ENCODE assay signal across 12 cellular contexts in the genomic region with DNA sequence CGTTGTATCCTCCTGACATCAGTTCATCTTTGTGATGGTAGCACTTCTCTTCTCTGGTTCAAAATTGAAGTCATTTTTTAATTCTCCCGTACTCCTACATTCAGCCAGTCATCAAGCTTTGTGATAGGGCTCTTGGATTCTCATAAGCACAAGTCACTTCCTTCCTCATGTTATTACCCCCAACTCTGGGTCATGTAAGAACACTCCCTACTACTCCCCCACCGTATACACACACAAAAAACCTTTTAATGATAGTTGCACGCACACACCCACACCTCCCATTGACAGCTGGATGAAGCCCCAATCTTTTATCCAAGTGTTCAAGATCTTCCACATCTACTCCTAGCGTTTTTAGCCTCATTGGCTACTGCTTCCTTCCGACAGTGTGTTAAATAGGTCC. TPM values are rescaled to one million over a fixed set of nuclear protein-coding genes. Genes with fewer than 3 reads are reported as not detected.
DNase-seq lines count a peak whose midpoint lies in the region; ATAC-seq, FAIRE-seq and TF ChIP-seq lines count a peak whose summit lies in the region.
"Had no signal": no experiment of that assay in that cellular context is flagged by ENCODE, and none has a peak within 500 bp of the region (broad histone marks: within the 10 kb centered on the region; RNA-seq: fewer than 3 reads in every experiment).

No MANE protein-coding gene starts in this region.

- H3K9ac ChIP-seq in K562 (ENCODE audit: insufficient read depth in 1 of 2, low read depth in 2 of 2, low read length in 2 of 2) = no peak overlapping the region

- H3K27me3 Mint-ChIP-seq in naive thymus-derived CD4-positive, alpha-beta T cell = no peaks in the 10 kb centered on the region
- H3K27me3 Mint-ChIP-seq in osteocyte (ENCODE audit: unreplicated experiment) = no peaks in the 10 kb centered on the region

- BruUV-seq in K562 (replicated peaks; lab: Mats Ljungman, UMichigan) = no TSS peak

- FAIRE-seq in K562 (lab: Jason Lieb, UNC) = peak; percentile 44

- H3K9me3 Mint-ChIP-seq in naive thymus-derived CD4-positive, alpha-beta T cell = no peaks in the 10 kb centered on the region
- no peaks in the 10 kb centered on the region for H3K9me3 Mint-ChIP-seq in osteocyte (ENCODE audit: unreplicated experiment)
- H3K9me3 Mint-ChIP-seq: CD8-positive, alpha-beta T cell had no signal

- no peaks in the 10 kb centered on the region for H3K27me3 ChIP-seq in K562 (ENCODE audit: control insufficient read depth in 2 of 2, insufficient read depth in 2 of 2, low read length in 2 of 2)
- no peaks in the 10 kb centered on the region for H3K27me3 ChIP-seq in naive thymus-derived CD4-positive, alpha-beta T cell (ENCODE audit: control insufficient read depth in 2 of 2, insufficient read depth in 2 of 2, low read length in 2 of 2)

- TF ChIP-seq POLR2A in NB4 (IDR thresholded peaks at IDR 0.05; ENCODE audit: extremely low read depth, insufficient read length) (no peak), K562 (conservative IDR thresholded peaks at IDR 0.05) (no peak)

- intact Hi-C loops in K562 (cut with micrococcal nuclease) = no loop called here
- intact Hi-C loops in naive thymus-derived CD4-positive, alpha-beta T cell (cut with micrococcal nuclease) = loop anchor here in 1 of 2 donors (2.0 kb wide), 1 partner anchor 16 kb away; a partner anchor contains a TSS

- 24% methylated on average over 6 of the region's 6 CpGs for WGBS in K562 (ENCODE audit: insufficient coverage, low coverage, missing lambda C conversion rate)

- H3K9me1 ChIP-seq in K562 (ENCODE audit: control insufficient read depth, insufficient read depth, low read length) = no peaks in the 10 kb centered on the region

- peaks cover 20 to 55% (median 48%) of the 10 kb centered on the region in 7 donors for H3K4me1 Mint-ChIP-seq in naive thymus-derived CD4-positive, alpha-beta T cell
- peaks cover 29% of the 10 kb centered on the region for H3K4me1 Mint-ChIP-seq in osteocyte (ENCODE audit: unreplicated experiment)

- DNase-seq in GF-D8 (lab: John Stamatoyannopoulos, UW) = peak; percentile 39
- peak; percentile 72 for DNase-seq in NB4 (ENCODE audit: low read depth)
- DNase-seq in K562 (ENCODE audit: extremely low read depth in 1 of 4, low spot score in 3 of 4) = peak in 1 of 4 experiments; percentile 27
- DNase-seq in naive thymus-derived CD4-positive, alpha-beta T cell = no peak
- no peak for DNase-seq in GM10266 (ENCODE audit: extremely low spot score)
- DNase-seq in stimulated activated CD4-positive, alpha-beta T cell treated with anti-CD3 and anti-CD28 coated beads, Interleukin-4, amount 100 ng/mL, for 4 hours = no peak
- DNase-seq in osteocyte (ENCODE audit: extremely low spot score, unreplicated experiment) = no peak
- no peak for DNase-seq in NCI-H526 treated with DMSO at 0.1 percent for 48 hours (lab: John Stamatoyannopoulos, UW)
- DNase-seq: activated CD4-positive, alpha-beta T cell treated with anti-CD3 and anti-CD28 coated beads for 4 hours; CD8-positive, alpha-beta T cell; NCI-H2081 treated with DMSO at 0.1 percent for 48 hours; retina had no signal

- no peak overlapping the region for H3K4me3 ChIP-seq in NB4 (ENCODE audit: low read depth, low read length)
- H3K4me3 ChIP-seq in K562 = no peak overlapping the region
- no peak overlapping the region for H3K4me3 ChIP-seq in naive thymus-derived CD4-positive, alpha-beta T cell (ENCODE audit: low read length)

- peaks cover 0 to 16% of the 10 kb centered on the region in 2 experiments for H3K4me1 ChIP-seq in K562 (replicated peaks in 1 of 2; ENCODE audit: control insufficient read depth in 2 of 2, insufficient read depth in 2 of 2, low read length in 2 of 2)
- peaks cover 0 to 19% of the 10 kb centered on the region in 2 donors for H3K4me1 ChIP-seq in naive thymus-derived CD4-positive, alpha-beta T cell (ENCODE audit: control insufficient read depth in 2 of 2, insufficient read depth in 2 of 2, low read length in 2 of 2)

- H3K4me3 Mint-ChIP-seq in naive thymus-derived CD4-positive, alpha-beta T cell = peak overlapping the region in 8 of 10 donors; percentile 14 to 55 (median 42)
- H3K4me3 Mint-ChIP-seq in osteocyte (ENCODE audit: unreplicated experiment) = no peak overlapping the region
- H3K4me3 Mint-ChIP-seq: CD8-positive, alpha-beta T cell had no signal

- peak overlapping the region; percentile 29; the same call in 1 of the 3 replicates for H3K27ac ChIP-seq in K562 (ENCODE audit: extremely low read depth, low read depth, low read length)
- H3K27ac ChIP-seq in naive thymus-derived CD4-positive, alpha-beta T cell (ENCODE audit: low read depth, low read length) = no peak overlapping the region

- peaks cover 82% of the 10 kb centered on the region for H3K79me2 ChIP-seq in K562 (ENCODE audit: control insufficient read depth, insufficient read depth, low read length)

- no peak for TF ChIP-seq EP300 in K562 (IDR thresholded peaks at IDR 0.05; ENCODE audit: low read length)

- peaks cover 7% of the 10 kb centered on the region for H4K20me1 ChIP-seq in K562 (replicated peaks; ENCODE audit: control insufficient read depth, insufficient read depth, low read length)

- CTCF ChIA-PET in K562 (lab: Yijun Ruan, JAX; ENCODE audit: low intra/inter-chr PET ratio) = no interaction called here
- CTCF ChIA-PET in naive thymus-derived CD4-positive, alpha-beta T cell (lab: Charles Lee) = interaction anchor here (0.8 to 1.4 kb wide), 2 partner anchors 17 to 18 kb away, joined by 4 to 5 read pairs; a partner anchor contains a TSS

- no peak for TF ChIP-seq RAD21 in K562 (CRISPR knock-in tag; conservative IDR thresholded peaks at IDR 0.05 in 1 of 2, IDR thresholded peaks at IDR 0.05 in 1 of 2)

- no peaks in the 10 kb centered on the region for H3K9me3 ChIP-seq in K562 (replicated peaks; ENCODE audit: control insufficient read depth, insufficient read depth, low read depth, low read length)
- no peaks in the 10 kb centered on the region for H3K9me3 ChIP-seq in naive thymus-derived CD4-positive, alpha-beta T cell (ENCODE audit: control insufficient read depth in 2 of 3, low read length in 3 of 3)

- H3K27ac Mint-ChIP-seq in naive thymus-derived CD4-positive, alpha-beta T cell = peak overlapping the region in 6 of 9 donors; percentile 6 to 81 (median 38)
- no peak overlapping the region for H3K27ac Mint-ChIP-seq in osteocyte (ENCODE audit: unreplicated experiment)
- H3K27ac Mint-ChIP-seq: CD8-positive, alpha-beta T cell had no signal

- peaks cover 23% of the 10 kb centered on the region; the same call in 1 of the 3 replicates for H3K36me3 ChIP-seq in K562 (ENCODE audit: control insufficient read depth, insufficient read depth, low read length)
- peaks cover 0 to 14% (median 0%) of the 10 kb centered on the region in 3 experiments for H3K36me3 ChIP-seq in naive thymus-derived CD4-positive, alpha-beta T cell (ENCODE audit: control insufficient read depth in 2 of 3, insufficient read depth in 3 of 3, low read length in 3 of 3)

- POLR2A ChIA-PET in K562 (lab: Yijun Ruan, JAX) = interaction anchor here (0.7 to 2.7 kb wide), 3 partner anchors 11 to 19 kb away, joined by 3 to 22 read pairs (median 5); a partner anchor contains a TSS
- POLR2A ChIA-PET in naive thymus-derived CD4-positive, alpha-beta T cell (lab: Charles Lee) = interaction anchor here (0.7 to 2.8 kb wide), 2 partner anchors 11 to 16 kb away, joined by 3 to 12 read pairs; no protein-coding TSS in a partner anchor

- peak; percentile 67 for ATAC-seq in K562
- ATAC-seq in naive thymus-derived CD4-positive, alpha-beta T cell = peak; percentile 83
- ATAC-seq: CD8-positive, alpha-beta T cell had no signal

- TF ChIP-seq CTCF in NB4 (IDR thresholded peaks at IDR 0.05; ENCODE audit: low read depth, low read length) = no peak
- TF ChIP-seq CTCF in K562 (IDR thresholded peaks at IDR 0.05 in 2 of 3, conservative IDR thresholded peaks at IDR 0.05 in 1 of 3; ENCODE audit: insufficient read depth in 2 of 3, low read depth in 1 of 3, low read length in 3 of 3) = no peak
- no peak for TF ChIP-seq CTCF in GM10266 (IDR thresholded peaks at IDR 0.05; ENCODE audit: control insufficient read depth, insufficient read depth, low read depth, missing control alignments)
- no peak for TF ChIP-seq CTCF in osteocyte (IDR thresholded peaks at IDR 0.05)

- peaks cover 0 to 15% (median 2%) of the 10 kb centered on the region in 5 donors for H3K36me3 Mint-ChIP-seq in naive thymus-derived CD4-positive, alpha-beta T cell
- H3K36me3 Mint-ChIP-seq in osteocyte (ENCODE audit: unreplicated experiment) = no peaks in the 10 kb centered on the region

- in situ Hi-C loops in K562 (cut with MboI) = no loop called here

- H3K4me2 ChIP-seq in K562 (ENCODE audit: insufficient read depth, low read length) = no peak overlapping the region

- no peak overlapping the region for H2AFZ ChIP-seq in K562 (ENCODE audit: low read depth, low read length)

RNA-seq across cellular contexts. Expression of a gene that starts 16.8 kb away (rescaled TPM):
- total RNA-seq in K562 (2011; cell fraction: chromatin; rRNA removed; ENCODE audit: low replicate concordance) = 130 and 189 TPM in 2 replicates
- 54.5 and 69.0 TPM in 2 replicates for total RNA-seq in K562 (2011; cell fraction: nucleolus; rRNA removed)
- 74.8 and 83.1 TPM in 2 replicates for total RNA-seq in K562 (2011; cell fraction: nucleoplasm; rRNA removed)
- total RNA-seq in K562 (2014; rRNA removed) (34.5 and 38.0 TPM in 2 replicates), K562 (2014; rRNA removed; fragmentation: Illumina TruSeq; extraction: Trizol) (51.6 and 65.4 TPM in 2 replicates), K562 (2015; rRNA removed; fragmentation: Illumina TruSeq; extraction: Trizol) (48.8 and 51.2 TPM in 2 replicates), K562 (2021) (54.8 and 62.7 TPM in 2 replicates), osteocyte (65.2 and 67.4 TPM in 2 replicates)
- polyA plus RNA-seq in K562 (2011; rRNA removed) (41.9 and 49.6 TPM in 2 replicates), K562 (2014; fragmentation: Illumina TruSeq; extraction: Trizol) (61.8 and 62.8 TPM in 2 replicates), K562 (2014; fragmentation: Nextera tagmentation; extraction: Ambion mirVana) (10 to 100 TPM; 13.8 to 15.0 TPM), K562 (2014; rRNA removed) (38.3 and 40.4 TPM in 2 replicates)
- polyA plus RNA-seq in K562 (2011; cell fraction: cytosol; rRNA removed) = 18.9 and 27.7 TPM in 2 replicates
- 44.4 and 52.8 TPM in 2 replicates for polyA plus RNA-seq in K562 (2011; cell fraction: nucleus; rRNA removed)
- polyA plus RNA-seq in K562 (2012) = 40.9 and 44.5 TPM in 2 replicates
- polyA minus RNA-seq in K562 (2011; rRNA and poly(A)+ RNA removed) = 95.2 and 126 TPM in 2 replicates
- 49.3 and 51.5 TPM in 2 replicates for polyA minus RNA-seq in K562 (2011; cell fraction: cytosol; rRNA and poly(A)+ RNA removed)
- 22.1 and 37.5 TPM in 2 replicates for polyA minus RNA-seq in K562 (2011; cell fraction: nucleus; rRNA and poly(A)+ RNA removed)
- total RNA-seq in naive thymus-derived CD4-positive, alpha-beta T cell = 10 to 100 TPM; 67.7 to 90.2 (median 82.8) TPM
- polyA plus RNA-seq in naive thymus-derived CD4-positive, alpha-beta T cell = 10 to 100 TPM; 12.8 to 15.1 TPM

RNA-seq across cellular contexts. Expression of a gene that starts 31.2 kb away (rescaled TPM):
- 66.4 and 73.2 TPM in 2 replicates for total RNA-seq in K562 (2011; cell fraction: chromatin; rRNA removed; ENCODE audit: low replicate concordance)
- 47.4 and 56.7 TPM in 2 replicates for total RNA-seq in K562 (2011; cell fraction: nucleolus; rRNA removed)
- total RNA-seq in K562 (2011; cell fraction: nucleoplasm; rRNA removed) = 59.0 and 85.2 TPM in 2 replicates
- total RNA-seq in K562 (2014; rRNA removed) = 27.8 and 32.3 TPM in 2 replicates
- total RNA-seq in K562 (2014; rRNA removed; fragmentation: Illumina TruSeq; extraction: Trizol) = 21.6 and 22.0 TPM in 2 replicates
- 24.2 and 24.4 TPM in 2 replicates for total RNA-seq in K562 (2015; rRNA removed; fragmentation: Illumina TruSeq; extraction: Trizol)
- 34.6 and 38.5 TPM in 2 replicates for total RNA-seq in K562 (2021)
- polyA plus RNA-seq in K562 (2011; rRNA removed) = 29.8 and 35.4 TPM in 2 replicates
- 30.8 and 34.3 TPM in 2 replicates for polyA plus RNA-seq in K562 (2011; cell fraction: cytosol; rRNA removed)
- polyA plus RNA-seq in K562 (2011; cell fraction: nucleus; rRNA removed) = 50.4 and 51.1 TPM in 2 replicates
- 27.2 and 33.5 TPM in 2 replicates for polyA plus RNA-seq in K562 (2012)
- polyA plus RNA-seq in K562 (2014; fragmentation: Illumina TruSeq; extraction: Trizol) = 30.0 and 37.3 TPM in 2 replicates
- 10 to 100 TPM in 1 of 2 experiments, 1 to 10 TPM in 1; 9.7 to 11.1 TPM for polyA plus RNA-seq in K562 (2014; fragmentation: Nextera tagmentation; extraction: Ambion mirVana)
- polyA plus RNA-seq in K562 (2014; rRNA removed) = 24.1 and 25.2 TPM in 2 replicates
- polyA minus RNA-seq in K562 (2011; rRNA and poly(A)+ RNA removed) = 34.5 and 38.7 TPM in 2 replicates
- 23.4 and 24.0 TPM in 2 replicates for polyA minus RNA-seq in K562 (2011; cell fraction: cytosol; rRNA and poly(A)+ RNA removed)
- polyA minus RNA-seq in K562 (2011; cell fraction: nucleus; rRNA and poly(A)+ RNA removed) = 16.0 and 25.7 TPM in 2 replicates
- total RNA-seq in naive thymus-derived CD4-positive, alpha-beta T cell = 10 to 100 TPM; 25.0 to 71.8 (median 27.7) TPM
- polyA plus RNA-seq in naive thymus-derived CD4-positive, alpha-beta T cell = 10 to 100 TPM; 18.1 to 27.0 TPM
- 45.6 and 45.7 TPM in 2 replicates for total RNA-seq in osteocyte

RNA-seq across cellular contexts. Expression of a gene that starts 37.6 kb away (rescaled TPM):
- 53.6 and 67.9 TPM in 2 replicates for total RNA-seq in K562 (2011; cell fraction: chromatin; rRNA removed; ENCODE audit: low replicate concordance)
- 36.5 and 42.0 TPM in 2 replicates for total RNA-seq in K562 (2011; cell fraction: nucleolus; rRNA removed)
- 44.7 and 47.3 TPM in 2 replicates for total RNA-seq in K562 (2011; cell fraction: nucleoplasm; rRNA removed)
- total RNA-seq in K562 (2014; rRNA removed) (19.1 and 19.5 TPM in 2 replicates), K562 (2014; rRNA removed; fragmentation: Illumina TruSeq; extraction: Trizol) (32.3 and 41.4 TPM in 2 replicates), K562 (2015; rRNA removed; fragmentation: Illumina TruSeq; extraction: Trizol) (22.5 and 23.1 TPM in 2 replicates), K562 (2021) (18.2 and 19.6 TPM in 2 replicates), osteocyte (1.9 and 2.2 TPM in 2 replicates)
- polyA plus RNA-seq in K562 (2011; rRNA removed) (62.1 and 63.7 TPM in 2 replicates), K562 (2014; fragmentation: Illumina TruSeq; extraction: Trizol) (30.1 and 31.9 TPM in 2 replicates), K562 (2014; fragmentation: Nextera tagmentation; extraction: Ambion mirVana) (10 to 100 TPM; 32.2 to 50.4 TPM), K562 (2014; rRNA removed) (25.7 and 29.3 TPM in 2 replicates)
- 20.8 and 34.2 TPM in 2 replicates for polyA plus RNA-seq in K562 (2011; cell fraction: cytosol; rRNA removed)
- polyA plus RNA-seq in K562 (2011; cell fraction: nucleus; rRNA removed) = 28.3 and 39.5 TPM in 2 replicates
- 16.0 and 26.9 TPM in 2 replicates for polyA plus RNA-seq in K562 (2012)
- polyA minus RNA-seq in K562 (2011; rRNA and poly(A)+ RNA removed) = 36.9 and 39.8 TPM in 2 replicates
- 11.8 and 15.7 TPM in 2 replicates for polyA minus RNA-seq in K562 (2011; cell fraction: cytosol; rRNA and poly(A)+ RNA removed)
- polyA minus RNA-seq in K562 (2011; cell fraction: nucleus; rRNA and poly(A)+ RNA removed) = 16.7 and 32.9 TPM in 2 replicates
- total RNA-seq in naive thymus-derived CD4-positive, alpha-beta T cell = 1 to 10 TPM in 1 of 5 experiments, not detected in 4; 9.8 TPM
- polyA plus RNA-seq in naive thymus-derived CD4-positive, alpha-beta T cell = not detected
- total RNA-seq: CD8-positive, alpha-beta T cell had no signal

Comparison
In these comparisons a context has a peak if more than half of its experiments do, and no peak if none do; other contexts are left out.
1. DNase-seq: peak in GF-D8 (single experiment) and NB4 (single experiment); none in naive thymus-derived CD4-positive, alpha-beta T cell (0 of 9), GM10266 (single experiment), stimulated activated CD4-positive, alpha-beta T cell treated with anti-CD3 and anti-CD28 coated beads, Interleukin-4, amount 100 ng/mL, for 4 hours (0 of 2), osteocyte (single experiment) and NCI-H526 treated with DMSO at 0.1 percent for 48 hours (single experiment).